In the genomic region with DNA sequence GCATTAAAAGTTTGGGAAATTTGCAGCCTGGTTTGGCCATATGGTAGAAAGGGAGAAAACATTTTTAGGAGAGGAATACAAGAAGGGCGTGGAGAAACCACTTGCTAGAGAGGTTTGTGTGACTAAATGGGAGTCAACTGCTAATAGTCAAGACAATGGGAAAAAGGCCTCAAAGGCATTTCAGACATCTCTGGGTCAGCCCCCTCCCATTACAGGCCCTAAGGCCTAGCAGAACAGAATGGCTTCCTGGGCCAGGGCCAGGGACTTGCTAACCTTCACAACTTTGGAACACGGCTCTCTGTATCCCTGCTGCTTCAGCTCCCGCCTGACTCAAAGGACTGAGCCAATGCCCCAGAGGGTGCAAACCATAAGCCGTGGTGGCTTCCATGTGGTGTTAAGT, we compare ENCODE assay signal across 15 cellular contexts.
DNase-seq lines count a peak whose midpoint lies in the region; ATAC-seq and TF ChIP-seq lines count a peak whose summit lies in the region.
"Had no signal": no experiment of that assay in that cellular context is flagged by ENCODE, and none has a peak within 500 bp of the region (broad histone marks: within the 10 kb centered on the region; RNA-seq: fewer than 3 reads in every experiment).

No MANE protein-coding gene starts in this region.

- no peak for ATAC-seq in IMR-90 (ENCODE audit: low read depth)
- no peak for ATAC-seq in activated CD4-positive, CD25-positive, alpha-beta regulatory T cell treated with anti-CD3 and anti-CD28 coated beads, Interleukin-2, amount 50 U/mL, for 24 hours

- no peak overlapping the region for H3K27ac ChIP-seq in IMR-90 (ENCODE audit: insufficient read depth, low read length)
- no peak overlapping the region for H3K27ac ChIP-seq in mesendoderm (ENCODE audit: low read depth, low read length)
- H3K27ac ChIP-seq in stomach, result no peak overlapping the region
- H3K27ac ChIP-seq: GM23248 had no signal

- H3K4ac ChIP-seq in IMR-90 (ENCODE audit: low read depth, low read length) (no peak overlapping the region), mesendoderm (ENCODE audit: low read depth, low read length) (no peak overlapping the region)

- no peak overlapping the region for H4K5ac ChIP-seq in IMR-90 (ENCODE audit: low read depth, low read length)
- no peak overlapping the region for H4K5ac ChIP-seq in mesendoderm (ENCODE audit: low read length)

- H4K20me1 ChIP-seq in IMR-90 (ENCODE audit: insufficient read depth, low read length), result no peaks in the 10 kb centered on the region

- H3K18ac ChIP-seq in IMR-90 (ENCODE audit: low read depth, low read length), result no peak overlapping the region
- no peak overlapping the region for H3K18ac ChIP-seq in mesendoderm (ENCODE audit: low read length)

- no peak overlapping the region for H3K4me2 ChIP-seq in IMR-90 (ENCODE audit: low read depth, low read length)
- H3K4me2 ChIP-seq in mesendoderm (ENCODE audit: low read length), result no peak overlapping the region

- H3K79me1 ChIP-seq in IMR-90 (ENCODE audit: low read depth in 1 of 2, low read length in 2 of 2) (no peaks in the 10 kb centered on the region), mesendoderm (ENCODE audit: low read length) (no peaks in the 10 kb centered on the region)

- TF ChIP-seq CTCF in IMR-90 (conservative IDR thresholded peaks at IDR 0.05; ENCODE audit: low read depth, low read length) (no peak), stomach (IDR thresholded peaks at IDR 0.05) (no peak)

- TF ChIP-seq RAD21 in IMR-90 (IDR thresholded peaks at IDR 0.05; ENCODE audit: low read length), result no peak

- H2BK120ac ChIP-seq in IMR-90 (ENCODE audit: low read depth, low read length), result no peak overlapping the region
- no peak overlapping the region for H2BK120ac ChIP-seq in mesendoderm (ENCODE audit: low read depth, low read length)

- no peak overlapping the region for H2AK5ac ChIP-seq in IMR-90 (ENCODE audit: low read depth, low read length)
- no peak overlapping the region for H2AK5ac ChIP-seq in mesendoderm (ENCODE audit: low read length)

- H3K27me3 ChIP-seq in IMR-90 (ENCODE audit: control insufficient read depth, insufficient read depth, low read length) (no peaks in the 10 kb centered on the region), mesendoderm (ENCODE audit: insufficient read depth, low read length, poor library complexity) (no peaks in the 10 kb centered on the region), stomach (no peaks in the 10 kb centered on the region)

- H4K8ac ChIP-seq in IMR-90 (ENCODE audit: low read depth in 2 of 2, low read length in 2 of 2) (no peak overlapping the region), mesendoderm (ENCODE audit: low read depth, low read length) (no peak overlapping the region)

- peaks cover 2% of the 10 kb centered on the region; the same call in 1 of the 2 replicates for H3K9me1 ChIP-seq in IMR-90 (ENCODE audit: insufficient read depth, low read length)

- H3K4me1 ChIP-seq in IMR-90 (ENCODE audit: control insufficient read depth, insufficient read depth, low read length), result no peaks in the 10 kb centered on the region
- H3K4me1 ChIP-seq in mesendoderm (ENCODE audit: control insufficient read depth, low read depth, low read length), result no peaks in the 10 kb centered on the region
- peaks cover 0 to 8% (median 6%) of the 10 kb centered on the region in 4 donors for H3K4me1 ChIP-seq in stomach
- H3K4me1 ChIP-seq: HAP-1 had no signal

- no peak overlapping the region for H3K14ac ChIP-seq in IMR-90 (replicated peaks; ENCODE audit: low read depth, low read length)

- H3K9ac ChIP-seq in IMR-90 (ENCODE audit: low read depth, low read length) (no peak overlapping the region), mesendoderm (ENCODE audit: low read length) (no peak overlapping the region)
- H3K9ac ChIP-seq: GM23248 had no signal

- in situ Hi-C loops in IMR-90 (cut with MboI; ENCODE audit: low sequenced_read_pairs), result loop anchor here (25.0 kb wide), 1 partner anchor 1218 kb away; no protein-coding TSS in a partner anchor

- H3K4me3 ChIP-seq in IMR-90 (ENCODE audit: insufficient read depth, low read depth, low read length) (no peak overlapping the region), mesendoderm (ENCODE audit: low read length) (no peak overlapping the region), stomach (no peak overlapping the region)
- H3K4me3 ChIP-seq: GM23248, HAP-1 had no signal

- CTCF ChIA-PET in IMR-90 (lab: Yijun Ruan, JAX), result no interaction called here

- dilution Hi-C loops in IMR-90 (cut with HindIII; ENCODE audit: low sequenced_read_pairs, unreplicated experiment), result no loop called here

- H2AK9ac ChIP-seq in IMR-90 (replicated peaks; ENCODE audit: low read depth, low read length, poor library complexity), result no peak overlapping the region

- POLR2A ChIA-PET in IMR-90 (lab: Charles Lee; ENCODE audit: unreplicated experiment), result no interaction called here

- peak overlapping the region; percentile 8 for H2AFZ ChIP-seq in IMR-90 (replicated peaks; ENCODE audit: low read length, poor library complexity)
- H2AFZ ChIP-seq: GM23248 had no signal

- H2BK5ac ChIP-seq in IMR-90 (ENCODE audit: low read depth, low read length, poor library complexity, severe bottlenecking), result no peak overlapping the region
- no peak overlapping the region for H2BK5ac ChIP-seq in mesendoderm (ENCODE audit: low read length)

- no peak overlapping the region for H4K91ac ChIP-seq in IMR-90 (ENCODE audit: insufficient read depth, low read depth, low read length)

- H3K9me3 ChIP-seq in IMR-90 (ENCODE audit: control insufficient read depth, insufficient read depth, low read length) (no peaks in the 10 kb centered on the region), stomach (no peaks in the 10 kb centered on the region)
- H3K9me3 ChIP-seq: HAP-1 had no signal

- no peak for TF ChIP-seq POLR2A in IMR-90 (IDR thresholded peaks at IDR 0.05; ENCODE audit: low read depth, low read length)
- TF ChIP-seq POLR2A in stomach (IDR thresholded peaks at IDR 0.05), result no peak

- no TSS peak for BruUV-seq in IMR-90 (replicated peaks; lab: Mats Ljungman, UMichigan)

- H3K79me2 ChIP-seq in mesendoderm (ENCODE audit: control insufficient read depth, insufficient read depth, low read length), result no peaks in the 10 kb centered on the region

- H3K56ac ChIP-seq in IMR-90 (ENCODE audit: extremely low read depth, insufficient read depth, low read length) (no peak overlapping the region), mesendoderm (ENCODE audit: low read length) (no peak overlapping the region)

- TF ChIP-seq EP300 in stomach (IDR thresholded peaks at IDR 0.05), result no peak

- H2BK15ac ChIP-seq in IMR-90 (ENCODE audit: low read depth, low read length), result no peak overlapping the region
- H2BK15ac ChIP-seq in mesendoderm (replicated peaks; ENCODE audit: low read depth), result no peak overlapping the region

- DNase-seq in IMR-90 (no peak), mesendoderm (peak; percentile 13), renal cortical epithelial cell (ENCODE audit: low read depth) (peak; percentile 7), foreskin melanocyte (no peak), stomach (no peak)
- DNase-seq: C1 segment of cervical spinal cord; Calu3; CD4-positive, alpha-beta memory T cell; COR-L47; DMS53; DMS79 treated with DMSO at 0.1 percent for 48 hours; GM23248; HFFc6 had no signal

- H3K36me3 ChIP-seq in IMR-90 (ENCODE audit: control insufficient read depth, insufficient read depth, low read length) (no peaks in the 10 kb centered on the region), mesendoderm (ENCODE audit: control insufficient read depth, insufficient read depth, low read length) (no peaks in the 10 kb centered on the region), stomach (no peaks in the 10 kb centered on the region)
- H3K36me3 ChIP-seq: HAP-1 had no signal

- no peak overlapping the region for H2BK20ac ChIP-seq in IMR-90 (ENCODE audit: low read depth, low read length)

- no peak overlapping the region for H3K23ac ChIP-seq in IMR-90 (ENCODE audit: low read depth, low read length)
- H3K23ac ChIP-seq in mesendoderm (ENCODE audit: low read length), result no peak overlapping the region

- no CpG with 5 or more reads among the region's 4 CpGs for WGBS in IMR-90 (ENCODE audit: extremely low coverage in 2 of 2, insufficient read length in 1 of 2), 2 experiments
- WGBS in mesendoderm (ENCODE audit: extremely low coverage, insufficient coverage, low lambda C conversion rate), result no CpG with 5 or more reads among the region's 4 CpGs
- 90 to 96% (median 95%) methylated on average over 4 of the region's 4 CpGs for WGBS in stomach, 5 donors

- intact Hi-C loops in IMR-90 (cut with micrococcal nuclease), result no loop called here
- intact Hi-C loops in stomach (cut with DNase I; ENCODE audit: low total_unique reads), result no loop called here

TF ChIP-seq in IMR-90, 13 proteins besides CTCF, POLR2A, EP300 and RAD21:
- TF ChIP-seq RFX5 (IDR thresholded peaks at IDR 0.05; ENCODE audit: low read depth, low read length) (no peak), NFE2L2 (IDR thresholded peaks at IDR 0.05; ENCODE audit: low read depth, low read length) (no peak), MAZ (IDR thresholded peaks at IDR 0.05; ENCODE audit: borderline replicate concordance, low read depth, low read length) (no peak), CEBPB (IDR thresholded peaks at IDR 0.05; ENCODE audit: low read depth, low read length) (no peak), BHLHE40 (IDR thresholded peaks at IDR 0.05; ENCODE audit: low read depth, low read length) (no peak), MXI1 (IDR thresholded peaks at IDR 0.05; ENCODE audit: borderline replicate concordance, low read depth, low read length) (no peak), MAFK (IDR thresholded peaks at IDR 0.05; ENCODE audit: low read depth, low read length) (no peak), SMC3 (IDR thresholded peaks at IDR 0.05; ENCODE audit: low read depth, low read length) (no peak)
- TF ChIP-seq, protein P1, sequence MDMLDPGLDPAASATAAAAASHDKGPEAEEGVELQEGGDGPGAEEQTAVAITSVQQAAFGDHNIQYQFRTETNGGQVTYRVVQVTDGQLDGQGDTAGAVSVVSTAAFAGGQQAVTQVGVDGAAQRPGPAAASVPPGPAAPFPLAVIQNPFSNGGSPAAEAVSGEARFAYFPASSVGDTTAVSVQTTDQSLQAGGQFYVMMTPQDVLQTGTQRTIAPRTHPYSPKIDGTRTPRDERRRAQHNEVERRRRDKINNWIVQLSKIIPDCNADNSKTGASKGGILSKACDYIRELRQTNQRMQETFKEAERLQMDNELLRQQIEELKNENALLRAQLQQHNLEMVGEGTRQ (IDR thresholded peaks at IDR 0.05; ENCODE audit: low read depth, low read length), result no peak

Comparison
In these comparisons a context has a peak if more than half of its experiments do, and no peak if none do; other contexts are left out.
1. DNase-seq: peak in mesendoderm (single experiment) and renal cortical epithelial cell (single experiment); none in IMR-90 (single experiment), foreskin melanocyte (single experiment) and stomach (single experiment).